In the genomic region with DNA sequence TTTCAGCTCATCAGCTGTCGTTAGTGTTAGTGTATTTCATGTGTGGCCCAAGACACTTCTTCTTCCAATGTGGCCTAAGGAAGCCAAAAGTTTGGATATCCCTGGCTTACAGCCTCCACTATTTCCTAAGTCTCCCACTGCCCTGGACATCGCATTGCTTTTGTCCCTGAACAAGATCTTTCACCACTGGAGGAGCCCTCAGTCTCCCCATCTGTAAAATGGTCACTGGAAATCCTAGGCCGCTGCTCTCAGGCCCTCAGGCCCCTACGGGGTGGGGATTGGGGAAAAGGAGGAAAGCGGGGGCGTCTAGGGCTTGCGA, we compare ENCODE assay signal across 8 cellular contexts. TPM values are rescaled to one million over a fixed set of nuclear protein-coding genes. Genes with fewer than 3 reads are reported as not detected.
A peak's percentile ranks its signal among the peaks of the same experiment; 100 is the strongest.
DNase-seq lines count a peak whose midpoint lies in the region; ATAC-seq, FAIRE-seq and TF ChIP-seq lines count a peak whose summit lies in the region.

No MANE protein-coding gene starts in this region.

- H3K36me3 Mint-ChIP-seq in chondrocyte (ENCODE audit: low read depth) (no peaks in the 10 kb centered on the region), natural killer cell (no peaks in the 10 kb centered on the region)

- H3K4me3 Mint-ChIP-seq in chondrocyte (ENCODE audit: unreplicated experiment) (peak overlapping the region; percentile 16), natural killer cell (peak overlapping the region; percentile 80)

- H3K9me3 ChIP-seq in A549 (no peaks in the 10 kb centered on the region), HUES64 (ENCODE audit: insufficient read depth, low read depth, low read length) (no peaks in the 10 kb centered on the region)

- H3K9me3 Mint-ChIP-seq in chondrocyte (ENCODE audit: low read depth) = no peaks in the 10 kb centered on the region
- H3K9me3 Mint-ChIP-seq in natural killer cell = no peaks in the 10 kb centered on the region

- H3K27ac ChIP-seq in A549 = peak overlapping the region; percentile 76 to 90; a peak in 5 of 6 replicates
- no peak overlapping the region for H3K27ac ChIP-seq in HUES64 (ENCODE audit: low read depth, low read length)

- no peak for TF ChIP-seq RAD21 in A549 (conservative IDR thresholded peaks at IDR 0.05 in 1 of 2, IDR thresholded peaks at IDR 0.05 in 1 of 2)

- 50% methylated on average over 2 of the region's 7 CpGs for WGBS in A549 (ENCODE audit: missing lambda C conversion rate)
- WGBS in HUES64 = 29% methylated on average over 7 of the region's 7 CpGs

- no peak overlapping the region for H3K9ac ChIP-seq in HUES64 (ENCODE audit: low read depth, low read length)

- no peak for FAIRE-seq in A549 (lab: Jason Lieb, UNC)
- no peak for FAIRE-seq in H54 (lab: Jason Lieb, UNC)

- peaks cover 10% of the 10 kb centered on the region for H3K4me1 Mint-ChIP-seq in chondrocyte (ENCODE audit: low read depth)
- H3K4me1 Mint-ChIP-seq in natural killer cell = peaks cover 5 to 23% of the 10 kb centered on the region in 2 donors

- no peak for TF ChIP-seq EP300 in A549 (IDR thresholded peaks at IDR 0.05)

- H3K27ac Mint-ChIP-seq in chondrocyte (ENCODE audit: unreplicated experiment) (no peak overlapping the region), natural killer cell (no peak overlapping the region)

- TF ChIP-seq CTCF in A549 (IDR thresholded peaks at IDR 0.05) (no peak), chondrocyte (IDR thresholded peaks at IDR 0.05) (no peak), natural killer cell (IDR thresholded peaks at IDR 0.05) (no peak)

- H3K27me3 Mint-ChIP-seq in chondrocyte (ENCODE audit: low read depth) = no peaks in the 10 kb centered on the region
- no peaks in the 10 kb centered on the region for H3K27me3 Mint-ChIP-seq in natural killer cell (ENCODE audit: low read depth in 2 of 2)

- H3K4me3 ChIP-seq in A549 = peak overlapping the region; percentile 64
- H3K4me3 ChIP-seq in HUES64 (ENCODE audit: low read length) = peak overlapping the region; percentile 84

- H3K4me1 ChIP-seq in A549 (peaks cover 19% of the 10 kb centered on the region), HUES64 (ENCODE audit: insufficient read depth, low read length) (peaks cover 4% of the 10 kb centered on the region; the same call in 1 of the 2 replicates)

- POLR2A ChIA-PET in A549 (lab: Yijun Ruan, JAX) = interaction anchor here (0.9 kb wide), 1 partner anchor 231 kb away, joined by 3 read pairs; no protein-coding TSS in a partner anchor

- peaks cover 14% of the 10 kb centered on the region for H3K27me3 ChIP-seq in HUES64 (ENCODE audit: insufficient read depth, low read length)

- no peak for DNase-seq in A549 (ENCODE audit: low read depth in 1 of 2, low spot score in 1 of 2)
- no peak for DNase-seq in chondrocyte (ENCODE audit: low spot score)
- no peak for DNase-seq in natural killer cell
- DNase-seq in H54 (ENCODE audit: insufficient read length, low spot score) = no peak
- no peak for DNase-seq in stimulated activated naive CD4-positive, alpha-beta T cell treated with Interleukin-2 at 50 U/mL for 16 hours (lab: John Stamatoyannopoulos, UW)
- no peak for DNase-seq in NCI-H446 treated with DMSO at 0.1 percent for 48 hours (lab: John Stamatoyannopoulos, UW)
- DNase-seq in DMS79 treated with DMSO at 0.1 percent for 48 hours (lab: John Stamatoyannopoulos, UW) = no peak

- peak overlapping the region; percentile 99 for H3K4me2 ChIP-seq in A549

- CTCF ChIA-PET in A549 (lab: Yijun Ruan, JAX) = interaction anchor here (1.3 to 1.8 kb wide), 2 partner anchors 22 to 29 kb away, joined by 3 to 6 read pairs; no protein-coding TSS in a partner anchor

- no peaks in the 10 kb centered on the region for H3K36me3 ChIP-seq in HUES64 (ENCODE audit: insufficient read depth, low read length)

- ATAC-seq in A549 (no peak), natural killer cell (no peak)

- intact Hi-C loops in natural killer cell (cut with micrococcal nuclease) = loop anchor here (10.0 kb wide), 1 partner anchor 232 kb away; no protein-coding TSS in a partner anchor

- TF ChIP-seq POLR2A in A549 (IDR thresholded peaks at IDR 0.05; ENCODE audit: low read length) (no peak), H54 (IDR thresholded peaks at IDR 0.05; ENCODE audit: low read depth, low read length) (no peak)

TF ChIP-seq in A549, 52 proteins besides CTCF, POLR2A, EP300 and RAD21:
- no peak for TF ChIP-seq ZFP36 (IDR thresholded peaks at IDR 0.05; ENCODE audit: borderline replicate concordance, partially characterized antibody)
- TF ChIP-seq EHF (CRISPR knock-in tag; IDR thresholded peaks at IDR 0.05) = no peak
- TF ChIP-seq KDM1A (IDR thresholded peaks at IDR 0.05; ENCODE audit: low read depth) = peak; percentile 93
- TF ChIP-seq, protein P1, sequence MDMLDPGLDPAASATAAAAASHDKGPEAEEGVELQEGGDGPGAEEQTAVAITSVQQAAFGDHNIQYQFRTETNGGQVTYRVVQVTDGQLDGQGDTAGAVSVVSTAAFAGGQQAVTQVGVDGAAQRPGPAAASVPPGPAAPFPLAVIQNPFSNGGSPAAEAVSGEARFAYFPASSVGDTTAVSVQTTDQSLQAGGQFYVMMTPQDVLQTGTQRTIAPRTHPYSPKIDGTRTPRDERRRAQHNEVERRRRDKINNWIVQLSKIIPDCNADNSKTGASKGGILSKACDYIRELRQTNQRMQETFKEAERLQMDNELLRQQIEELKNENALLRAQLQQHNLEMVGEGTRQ (IDR thresholded peaks at IDR 0.05) = no peak
- TF ChIP-seq PBX3 (IDR thresholded peaks at IDR 0.05) = no peak
- no peak for TF ChIP-seq ZNF302 (CRISPR knock-in tag; IDR thresholded peaks at IDR 0.05)
- no peak for TF ChIP-seq PHF8 (IDR thresholded peaks at IDR 0.05; ENCODE audit: borderline replicate concordance, low read depth)
- no peak for TF ChIP-seq HEYL (CRISPR knock-in tag; IDR thresholded peaks at IDR 0.05)
- no peak for TF ChIP-seq FOXS1 (CRISPR knock-in tag; IDR thresholded peaks at IDR 0.05)
- peak; percentile 89; the same call in 1 of the 2 replicates for TF ChIP-seq CHD4 (IDR thresholded peaks at IDR 0.05; ENCODE audit: borderline replicate concordance)
- TF ChIP-seq HDAC2 (IDR thresholded peaks at IDR 0.05) = peak; percentile 94
- no peak for TF ChIP-seq JUNB (IDR thresholded peaks at IDR 0.05)
- no peak for TF ChIP-seq CBX2 (IDR thresholded peaks at IDR 0.05; ENCODE audit: borderline replicate concordance, low read depth)
- TF ChIP-seq, protein P2, sequence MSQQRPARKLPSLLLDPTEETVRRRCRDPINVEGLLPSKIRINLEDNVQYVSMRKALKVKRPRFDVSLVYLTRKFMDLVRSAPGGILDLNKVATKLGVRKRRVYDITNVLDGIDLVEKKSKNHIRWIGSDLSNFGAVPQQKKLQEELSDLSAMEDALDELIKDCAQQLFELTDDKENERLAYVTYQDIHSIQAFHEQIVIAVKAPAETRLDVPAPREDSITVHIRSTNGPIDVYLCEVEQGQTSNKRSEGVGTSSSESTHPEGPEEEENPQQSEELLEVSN (IDR thresholded peaks at IDR 0.05; ENCODE audit: borderline replicate concordance, low read depth) = no peak
- 0 out of 2 replicates have a peak, but pooled peaks have one; percentile 34 for TF ChIP-seq RCOR1 (IDR thresholded peaks at IDR 0.05; ENCODE audit: low read depth, low read length)
- no peak for TF ChIP-seq HMGXB4 (CRISPR knock-in tag; IDR thresholded peaks at IDR 0.05; ENCODE audit: borderline replicate concordance)
- no peak for TF ChIP-seq MAFK (IDR thresholded peaks at IDR 0.05; ENCODE audit: partially characterized antibody)

RNA-seq across cellular contexts. Expression of gene LDLRAP1, which starts 0.3 kb away (rescaled TPM):
- polyA plus RNA-seq in A549 (2011; rRNA removed) = 7.9 and 9.2 TPM in 2 replicates
- polyA plus RNA-seq in A549 (2012; cell fraction: cytosol; rRNA removed) = 12.7 and 16.4 TPM in 2 replicates
- polyA plus RNA-seq in A549 (2012; cell fraction: nucleus; rRNA removed) = 19.2 and 21.2 TPM in 2 replicates
- polyA plus RNA-seq in A549 (2017; fragmentation: RNase III; extraction: RNeasy Plus Mini Kit Qiagen cat#74134 plus additional on column Dnase treatment) = 9.9 to 10.9 TPM (median 10.1 TPM) in 3 replicates
- 7.3 and 7.4 TPM in 2 replicates for polyA minus RNA-seq in A549 (2011; rRNA and poly(A)+ RNA removed)
- 9.5 TPM for polyA plus RNA-seq in HUES64 (2013, experiment 1 of 2)
- polyA plus RNA-seq in HUES64 (2013, experiment 2 of 2) = 12.1 TPM
- total RNA-seq in chondrocyte = 20.7 to 23.5 TPM (median 23.5 TPM) in 3 replicates
- 10 to 100 TPM; 25.2 to 34.0 (median 27.4) TPM for total RNA-seq in natural killer cell
